8 cellular contexts compared by ENCODE assay signal in the genomic region with DNA sequence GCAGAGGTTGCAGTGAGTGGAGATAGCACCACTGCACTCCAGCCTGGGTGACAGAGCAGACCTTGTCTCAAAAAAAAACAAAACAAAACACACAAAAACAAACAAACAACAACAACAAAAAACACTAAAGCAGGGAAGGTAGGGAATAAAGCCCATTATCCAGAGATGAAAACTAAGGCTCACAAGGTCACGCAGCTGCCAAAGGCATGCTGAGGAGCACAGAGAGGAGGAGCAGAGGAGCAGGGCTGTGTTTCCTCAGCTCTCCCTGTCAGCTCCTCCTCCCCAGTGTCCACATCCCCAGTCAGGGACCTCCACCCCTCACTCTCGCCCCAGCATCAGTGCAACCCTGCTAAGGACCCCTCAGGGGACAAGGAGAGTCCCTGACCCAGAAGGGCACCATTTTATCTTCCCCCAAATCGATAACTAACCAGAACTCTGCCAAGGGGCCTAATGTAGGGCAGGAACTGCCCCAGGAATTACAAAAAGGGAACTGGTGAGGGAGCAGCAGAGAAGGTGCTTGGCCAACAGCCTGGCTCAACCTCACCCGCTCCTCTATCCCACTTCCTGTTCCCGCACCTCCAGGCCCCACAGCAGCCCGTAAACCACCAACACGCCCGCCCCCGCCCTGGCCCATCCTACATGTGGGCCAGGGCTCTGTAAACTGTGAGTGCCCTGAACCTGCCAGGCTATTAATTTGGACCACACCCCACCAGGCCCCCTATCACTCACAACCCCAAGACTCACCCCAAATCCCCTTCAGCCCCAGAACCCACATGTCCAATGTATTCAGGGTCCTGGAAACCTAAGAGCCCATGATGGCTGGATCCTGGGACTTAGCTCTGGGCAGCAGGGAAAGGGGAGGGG. TPM values are rescaled to one million over a fixed set of nuclear protein-coding genes. Genes with fewer than 3 reads are reported as not detected.
DNase-seq lines count a peak whose midpoint lies in the region; TF ChIP-seq lines count a peak whose summit lies in the region.

No MANE protein-coding gene starts in this region.

- DNase-seq in ELF-1 (ENCODE audit: low read depth, low spot score): peak; percentile 64
- peak; percentile 73 for DNase-seq in NOMO-1 treated with DMSO at 0.1 percent for 48 hours (lab: John Stamatoyannopoulos, UW; ENCODE audit: unreplicated experiment)
- DNase-seq in epithelial cell of esophagus (ENCODE audit: low read depth): peak; percentile 68
- DNase-seq in progenitor cell of endocrine pancreas (ENCODE audit: low spot score, unreplicated experiment): no peak
- DNase-seq in midbrain (lab: John Stamatoyannopoulos, UW): no peak
- no peak for DNase-seq in NCI-H2171 (lab: John Stamatoyannopoulos, UW)
- DNase-seq in T-helper 1 cell: no peak
- no peak for DNase-seq in NCI-H1092 (lab: John Stamatoyannopoulos, UW)

- H3K4me1 Mint-ChIP-seq in progenitor cell of endocrine pancreas (ENCODE audit: low read depth): peaks cover 42% of the 10 kb centered on the region

- no peak overlapping the region for H3K4me3 ChIP-seq in epithelial cell of esophagus (ENCODE audit: low read length)

- H3K27ac Mint-ChIP-seq in progenitor cell of endocrine pancreas: peak overlapping the region; percentile 77

- TF ChIP-seq CTCF in epithelial cell of esophagus (IDR thresholded peaks at IDR 0.05; ENCODE audit: insufficient read depth, low read depth, low read length, missing control alignments) (no peak), progenitor cell of endocrine pancreas (IDR thresholded peaks at IDR 0.05; ENCODE audit: unreplicated experiment) (no peak)

- peaks cover 2% of the 10 kb centered on the region for H3K36me3 Mint-ChIP-seq in progenitor cell of endocrine pancreas (ENCODE audit: insufficient read depth)

- H3K9me3 Mint-ChIP-seq in progenitor cell of endocrine pancreas (ENCODE audit: low read depth): no peaks in the 10 kb centered on the region

- H3K4me3 Mint-ChIP-seq in progenitor cell of endocrine pancreas (ENCODE audit: low read depth): no peak overlapping the region

- H3K27me3 Mint-ChIP-seq in progenitor cell of endocrine pancreas: no peaks in the 10 kb centered on the region

RNA-seq across cellular contexts. Expression of a gene that starts 9.0 kb away (rescaled TPM):
- 42.5 and 43.4 TPM in 2 replicates for total RNA-seq in progenitor cell of endocrine pancreas

RNA-seq across cellular contexts. Expression of a gene that starts 19.7 kb away (rescaled TPM):
- total RNA-seq in progenitor cell of endocrine pancreas: 1,416 and 1,451 TPM in 2 replicates

RNA-seq across cellular contexts. Expression of a gene that starts 24.8 kb away (rescaled TPM):
- 0.22 TPM in 2 replicates for total RNA-seq in progenitor cell of endocrine pancreas

RNA-seq across cellular contexts. Expression of a gene that starts 35.7 kb away (rescaled TPM):
- 9.3 and 10.6 TPM in 2 replicates for total RNA-seq in progenitor cell of endocrine pancreas

Comparison
In these comparisons a context has a peak if more than half of its experiments do, and no peak if none do; other contexts are left out.
1. DNase-seq: peak in ELF-1 (single experiment), NOMO-1 treated with DMSO at 0.1 percent for 48 hours (single experiment) and epithelial cell of esophagus (single experiment); none in progenitor cell of endocrine pancreas (single experiment), midbrain (single experiment), NCI-H2171 (single experiment), T-helper 1 cell (0 of 5) and NCI-H1092 (single experiment).